Comparison of ENCODE assay signal across 11 cellular contexts in the genomic region with DNA sequence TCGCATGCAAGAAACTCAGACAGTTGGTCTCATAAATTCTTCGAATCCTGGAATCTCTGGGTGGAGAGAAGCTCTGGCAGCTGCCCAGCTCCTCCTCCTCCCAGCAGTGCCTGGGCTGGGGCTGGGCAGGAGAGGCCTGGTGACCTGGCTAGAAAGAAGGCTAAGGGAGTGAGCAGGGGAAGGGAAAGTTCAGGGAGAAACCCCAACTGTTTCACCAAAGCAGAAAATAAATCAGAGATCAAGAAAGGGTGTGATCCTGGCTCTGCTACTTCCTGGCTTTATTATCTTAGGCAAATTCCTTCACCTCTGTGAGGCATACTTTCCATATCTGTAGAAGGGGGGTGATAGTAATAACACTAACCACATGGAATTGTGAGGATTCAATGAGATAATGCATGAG. TPM values are rescaled to one million over a fixed set of nuclear protein-coding genes. Genes with fewer than 3 reads are reported as not detected.
DNase-seq lines count a peak whose midpoint lies in the region; ATAC-seq lines count a peak whose summit lies in the region.
"Had no signal": no experiment of that assay in that cellular context is flagged by ENCODE, and none has a peak within 500 bp of the region (broad histone marks: within the 10 kb centered on the region; RNA-seq: fewer than 3 reads in every experiment).

No MANE protein-coding gene starts in this region.

- no peaks in the 10 kb centered on the region for H4K20me1 ChIP-seq in GM23248 (ENCODE audit: insufficient read depth)

- DNase-seq in GM23248, result peak; percentile 89
- DNase-seq in amniotic epithelial cell (ENCODE audit: low read depth), result peak; percentile 99
- peak; percentile 86 for DNase-seq in hepatic stellate cell (ENCODE audit: low spot score)
- no peak for DNase-seq in naive thymus-derived CD8-positive, alpha-beta T cell
- DNase-seq: activated naive CD4-positive, alpha-beta T cell treated with Interleukin-2 at 50 U/mL for 16 hours; MV-4-11 had no signal

- no peaks in the 10 kb centered on the region for H3K9me3 ChIP-seq in GM23248 (ENCODE audit: low read depth)

- POLR2A ChIA-PET in naive thymus-derived CD8-positive, alpha-beta T cell (lab: Charles Lee), result no interaction called here

- H3K4me1 ChIP-seq in GM23248 (ENCODE audit: insufficient read depth), result peaks cover 58% of the 10 kb centered on the region

- 0 out of 2 replicates have a peak overlapping the region, but pooled peaks have one; percentile 13 for H2AFZ ChIP-seq in GM23248

- no peaks in the 10 kb centered on the region for H3K27me3 ChIP-seq in GM23248 (replicated peaks; ENCODE audit: insufficient read depth)

- no peaks in the 10 kb centered on the region for H3K79me2 ChIP-seq in GM23248 (ENCODE audit: insufficient read depth)

- H3K36me3 Mint-ChIP-seq in naive thymus-derived CD8-positive, alpha-beta T cell, result no peaks in the 10 kb centered on the region

- H3K9me3 Mint-ChIP-seq in naive thymus-derived CD8-positive, alpha-beta T cell, result no peaks in the 10 kb centered on the region
- H3K9me3 Mint-ChIP-seq: T-helper 1 cell treated with Interleukin-12 subunit alpha and Interleukin-12 subunit beta and Interleukin-4 antibody, amounts not matched to agents 30 μg/mL and 1 μg/mL, for 36 hours had no signal

- H3F3A ChIP-seq in GM23248 (ENCODE audit: insufficient read depth), result peaks cover 35% of the 10 kb centered on the region

- peaks cover 42 to 88% (median 58%) of the 10 kb centered on the region in 5 donors for H3K27me3 Mint-ChIP-seq in naive thymus-derived CD8-positive, alpha-beta T cell

- in situ Hi-C loops in GM23248 (cut with MboI), result no loop called here

- H3K27ac Mint-ChIP-seq in naive thymus-derived CD8-positive, alpha-beta T cell, result no peak overlapping the region
- H3K27ac Mint-ChIP-seq: T-helper 1 cell treated with Interleukin-12 subunit alpha and Interleukin-12 subunit beta and Interleukin-4 antibody, amounts not matched to agents 30 μg/mL and 1 μg/mL, for 36 hours had no signal

- peak overlapping the region; percentile 75 for H3K9ac ChIP-seq in GM23248

- no peak for ATAC-seq in HG03469 (IDR thresholded peaks at IDR 0.05; ENCODE audit: unreplicated experiment)
- ATAC-seq in HG03135 (IDR thresholded peaks at IDR 0.05; ENCODE audit: unreplicated experiment), result no peak
- no peak for ATAC-seq in naive thymus-derived CD8-positive, alpha-beta T cell
- ATAC-seq in GM18873 (IDR thresholded peaks at IDR 0.05; ENCODE audit: low FRiP score, unreplicated experiment), result no peak

- H3K9me2 ChIP-seq in GM23248 (ENCODE audit: insufficient read depth), result no peaks in the 10 kb centered on the region

- H3K4me3 ChIP-seq in GM23248 (peak overlapping the region; percentile 12), skin epidermis (no peak overlapping the region)

- peak overlapping the region; percentile 93 for H3K27ac ChIP-seq in GM23248
- peak overlapping the region in 14 of 21 experiments; percentile 2 to 88 (median 73) for H3K27ac ChIP-seq in skin epidermis

- H3K4me1 Mint-ChIP-seq in naive thymus-derived CD8-positive, alpha-beta T cell, result peaks cover 20 to 37% (median 25%) of the 10 kb centered on the region in 4 donors

- H3K36me3 ChIP-seq in GM23248 (ENCODE audit: low read depth), result no peaks in the 10 kb centered on the region

- H3K4me2 ChIP-seq in GM23248 (ENCODE audit: unreplicated experiment), result peak overlapping the region; percentile 86

- 4 to 8% methylated on average over 2 of the region's 2 CpGs for WGBS in GM23248 (ENCODE audit: low coverage in 1 of 2, low lambda C conversion rate in 2 of 2, missing lambda C conversion rate in 2 of 2), 2 experiments

- H3K4me3 Mint-ChIP-seq in naive thymus-derived CD8-positive, alpha-beta T cell, result no peak overlapping the region
- H3K4me3 Mint-ChIP-seq: T-helper 1 cell treated with Interleukin-12 subunit alpha and Interleukin-12 subunit beta and Interleukin-4 antibody, amounts not matched to agents 30 μg/mL and 1 μg/mL, for 36 hours had no signal

RNA-seq across cellular contexts. Expression of a gene that starts 8.8 kb away (rescaled TPM):
- total RNA-seq in GM23248 (2014; rRNA removed; shearing (Covaris generic)), result 234 and 247 TPM in 2 replicates
- 67.3 and 68.7 TPM in 2 replicates for polyA plus RNA-seq in GM23248 (2016; fragmentation: Nextera tagmentation; extraction: Ambion mirVana)
- total RNA-seq in naive thymus-derived CD8-positive, alpha-beta T cell, result not detected
- polyA plus RNA-seq in naive thymus-derived CD8-positive, alpha-beta T cell, result under 1 TPM in 1 of 3 donors, not detected in 2; 0.20 TPM

RNA-seq across cellular contexts. Expression of a gene that starts 51.5 kb away (rescaled TPM):
- total RNA-seq in GM23248 (2014; rRNA removed; shearing (Covaris generic)), result 3.6 and 3.9 TPM in 2 replicates
- polyA plus RNA-seq in GM23248 (2016; fragmentation: Nextera tagmentation; extraction: Ambion mirVana), result 0.51 and 1.3 TPM in 2 replicates
- total RNA-seq in naive thymus-derived CD8-positive, alpha-beta T cell, result under 1 TPM in 1 of 2 experiments, not detected in 1; 0.18 TPM
- under 1 TPM in 2 of 3 donors, not detected in 1; 0.05 to 0.10 TPM for polyA plus RNA-seq in naive thymus-derived CD8-positive, alpha-beta T cell

Comparison
In these comparisons a context has a peak if more than half of its experiments do, and no peak if none do; other contexts are left out.
1. DNase-seq: peak in GM23248 (single experiment), amniotic epithelial cell (single experiment) and hepatic stellate cell (single experiment); none in naive thymus-derived CD8-positive, alpha-beta T cell (0 of 10).
2. RNA of a gene that starts 8.8 kb away (total RNA-seq): 234 to 247 TPM in GM23248; not detected in naive thymus-derived CD8-positive, alpha-beta T cell; every median in the first group is over 100 times any median in the second.